ENCODE assay signal across 8 cellular contexts in the genomic region with DNA sequence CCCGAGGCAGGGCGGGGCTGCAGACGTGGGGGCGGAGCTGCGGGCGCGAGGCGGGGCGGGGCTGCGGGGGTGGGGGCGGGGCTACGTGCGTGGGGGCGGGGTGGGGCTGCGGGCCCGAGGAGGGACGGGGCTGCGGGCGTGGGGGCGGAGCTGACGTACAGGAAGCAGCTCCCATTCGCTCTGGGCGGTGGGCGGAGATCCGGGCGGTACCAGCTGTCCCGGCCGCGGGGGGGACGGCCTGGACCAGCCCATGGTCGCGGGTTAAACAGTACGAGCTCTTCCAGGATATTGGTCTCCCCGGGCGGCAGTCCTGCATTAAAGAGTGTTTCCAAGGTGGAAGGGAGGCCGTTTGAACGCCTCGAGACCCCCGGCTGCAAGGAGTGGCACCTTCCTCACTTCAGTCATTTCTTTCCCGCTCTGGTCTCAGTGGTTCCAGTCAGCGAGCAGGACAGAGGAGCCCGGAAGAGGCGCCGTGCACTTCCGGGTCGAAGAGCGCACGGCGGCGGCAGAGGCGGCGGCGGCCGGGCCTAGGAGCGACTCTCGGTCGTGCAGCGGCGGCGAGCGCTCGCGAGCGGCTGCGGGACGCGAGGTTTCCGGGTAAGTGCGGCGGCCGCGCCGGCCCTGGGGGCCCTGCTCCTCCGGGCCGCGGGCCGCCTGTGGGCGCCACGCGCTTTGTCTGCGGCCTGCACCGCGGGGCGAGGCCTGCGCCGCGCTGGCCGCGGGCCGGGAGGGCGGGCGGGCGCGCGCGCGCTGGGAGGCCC. TPM values are rescaled to one million over a fixed set of nuclear protein-coding genes. Genes with fewer than 3 reads are reported as not detected.
A peak's percentile ranks its signal among the peaks of the same experiment; 100 is the strongest.
DNase-seq lines count a peak whose midpoint lies in the region; ATAC-seq and TF ChIP-seq lines count a peak whose summit lies in the region.

A gene with protein sequence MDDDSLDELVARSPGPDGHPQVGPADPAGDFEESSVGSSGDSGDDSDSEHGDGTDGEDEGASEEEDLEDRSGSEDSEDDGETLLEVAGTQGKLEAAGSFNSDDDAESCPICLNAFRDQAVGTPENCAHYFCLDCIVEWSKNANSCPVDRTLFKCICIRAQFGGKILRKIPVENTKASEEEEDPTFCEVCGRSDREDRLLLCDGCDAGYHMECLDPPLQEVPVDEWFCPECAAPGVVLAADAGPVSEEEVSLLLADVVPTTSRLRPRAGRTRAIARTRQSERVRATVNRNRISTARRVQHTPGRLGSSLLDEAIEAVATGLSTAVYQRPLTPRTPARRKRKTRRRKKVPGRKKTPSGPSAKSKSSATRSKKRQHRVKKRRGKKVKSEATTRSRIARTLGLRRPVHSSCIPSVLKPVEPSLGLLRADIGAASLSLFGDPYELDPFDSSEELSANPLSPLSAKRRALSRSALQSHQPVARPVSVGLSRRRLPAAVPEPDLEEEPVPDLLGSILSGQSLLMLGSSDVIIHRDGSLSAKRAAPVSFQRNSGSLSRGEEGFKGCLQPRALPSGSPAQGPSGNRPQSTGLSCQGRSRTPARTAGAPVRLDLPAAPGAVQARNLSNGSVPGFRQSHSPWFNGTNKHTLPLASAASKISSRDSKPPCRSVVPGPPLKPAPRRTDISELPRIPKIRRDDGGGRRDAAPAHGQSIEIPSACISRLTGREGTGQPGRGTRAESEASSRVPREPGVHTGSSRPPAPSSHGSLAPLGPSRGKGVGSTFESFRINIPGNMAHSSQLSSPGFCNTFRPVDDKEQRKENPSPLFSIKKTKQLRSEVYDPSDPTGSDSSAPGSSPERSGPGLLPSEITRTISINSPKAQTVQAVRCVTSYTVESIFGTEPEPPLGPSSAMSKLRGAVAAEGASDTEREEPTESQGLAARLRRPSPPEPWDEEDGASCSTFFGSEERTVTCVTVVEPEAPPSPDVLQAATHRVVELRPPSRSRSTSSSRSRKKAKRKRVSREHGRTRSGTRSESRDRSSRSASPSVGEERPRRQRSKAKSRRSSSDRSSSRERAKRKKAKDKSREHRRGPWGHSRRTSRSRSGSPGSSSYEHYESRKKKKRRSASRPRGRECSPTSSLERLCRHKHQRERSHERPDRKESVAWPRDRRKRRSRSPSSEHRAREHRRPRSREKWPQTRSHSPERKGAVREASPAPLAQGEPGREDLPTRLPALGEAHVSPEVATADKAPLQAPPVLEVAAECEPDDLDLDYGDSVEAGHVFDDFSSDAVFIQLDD (N-terminal part only) (plus strand): TSS at position 475 of the 761 bp plus-strand sequence. CDS start 5,043 bp downstream, outside the sequence.

- TF ChIP-seq CTCF in GM13977 (IDR thresholded peaks at IDR 0.05; ENCODE audit: extremely low read depth, insufficient read depth, missing control alignments) = no peak
- TF ChIP-seq CTCF in adrenal gland (IDR thresholded peaks at IDR 0.05) = peak in 1 of 6 experiments; percentile 13
- no peak for TF ChIP-seq CTCF in heart right ventricle (IDR thresholded peaks at IDR 0.05)
- peak in 4 of 6 experiments; percentile 19 to 51 (median 26) for TF ChIP-seq CTCF in upper lobe of left lung (IDR thresholded peaks at IDR 0.05)

- H3K9me3 ChIP-seq in adrenal gland (replicated peaks in 1 of 3) (no peaks in the 10 kb centered on the region), heart right ventricle (no peaks in the 10 kb centered on the region), upper lobe of left lung (no peaks in the 10 kb centered on the region)

- peak within 1 kb of the TSS; percentile 76 to 100 (median 92) for H3K27ac ChIP-seq in adrenal gland
- peak within 1 kb of the TSS; percentile 84 to 99 (median 94) for H3K27ac ChIP-seq in heart right ventricle
- peak within 1 kb of the TSS; percentile 92 to 97 (median 94) for H3K27ac ChIP-seq in upper lobe of left lung

- peak; percentile 73 to 84 for TF ChIP-seq POLR2A in adrenal gland (IDR thresholded peaks at IDR 0.05)
- TF ChIP-seq POLR2A in upper lobe of left lung (IDR thresholded peaks at IDR 0.05) = peak; percentile 22 to 88 (median 70)

- no peaks in the 10 kb centered on the region for H3K27me3 ChIP-seq in adrenal gland
- peaks cover 0 to 21% (median 0%) of the 10 kb centered on the region in 7 donors for H3K27me3 ChIP-seq in heart right ventricle
- no peaks in the 10 kb centered on the region for H3K27me3 ChIP-seq in upper lobe of left lung

- WGBS in adrenal gland, 4 donors = 0 to 1% (median 0%) methylated on average over 2 to 93 of the region's 97 CpGs
- WGBS in heart right ventricle, 2 donors = 0 to 1% methylated on average over 63 to 88 of the region's 97 CpGs
- 0 to 6% methylated on average over 6 to 37 of the region's 97 CpGs for WGBS in upper lobe of left lung, 2 donors

- H3K4me3 ChIP-seq in adrenal gland (peak within 1 kb of the TSS; percentile 49 to 97 (median 78)), heart right ventricle (peak within 1 kb of the TSS; percentile 67 to 99 (median 88)), upper lobe of left lung (peak within 1 kb of the TSS; percentile 78 to 96 (median 84))

- in situ Hi-C loops in GM13977 (cut with MboI; ENCODE audit: low pct_unique_long_range_greater_than_20kb, low sequenced_read_pairs, unreplicated experiment) = no loop called here

- DNase-seq in GM13977 (ENCODE audit: low spot score) = peak; percentile 100
- peak; percentile 92 for DNase-seq in NCI-H146 treated with DMSO at 0.1 percent for 48 hours (lab: John Stamatoyannopoulos, UW; ENCODE audit: unreplicated experiment)
- DNase-seq in T-helper 1 cell = peak; percentile 94 to 96 (median 95)
- peak; percentile 96 to 98 (median 98) for DNase-seq in adrenal gland
- peak; percentile 95 to 96 for DNase-seq in heart right ventricle
- DNase-seq in posterior vena cava (ENCODE audit: low spot score) = peak; percentile 98
- peak; percentile 96 to 98 for DNase-seq in upper lobe of left lung

- H3K36me3 ChIP-seq in adrenal gland (replicated peaks in 1 of 2) (no peaks in the 10 kb centered on the region), heart right ventricle (peaks cover 0 to 5% (median 0%) of the 10 kb centered on the region in 9 donors), upper lobe of left lung (no peaks in the 10 kb centered on the region)

- H3K4me1 ChIP-seq in adrenal gland (replicated peaks in 1 of 2) (peaks cover 39 to 47% of the 10 kb centered on the region in 2 donors), heart right ventricle (peaks cover 26 to 57% (median 54%) of the 10 kb centered on the region in 9 donors), upper lobe of left lung (peaks cover 45 to 65% (median 52%) of the 10 kb centered on the region in 4 donors)

- TF ChIP-seq EP300 in upper lobe of left lung (IDR thresholded peaks at IDR 0.05) = peak in 1 of 4 donors; percentile 10

- intact Hi-C loops in adrenal gland (cut with DNase I) (no loop called here), heart right ventricle (cut with DNase I) (loop anchor here in 4 of 10 donors (2.0 to 10.0 kb wide), 4 partner anchors 36 to 61 kb away; a partner anchor contains a TSS), posterior vena cava (cut with DNase I) (no loop called here)

- ATAC-seq in HG02870 (IDR thresholded peaks at IDR 0.05; ENCODE audit: unreplicated experiment) (peak; percentile 83), heart right ventricle (peak; percentile 92 to 98 (median 96)), upper lobe of left lung (ENCODE audit: low FRiP score in 2 of 2) (peak; percentile 95 to 97)

RNA-seq across cellular contexts. Expression of the gene that starts here (rescaled TPM):
- 10 to 100 TPM; 17.2 to 42.2 (median 30.1) TPM for total RNA-seq in adrenal gland
- 10 to 100 TPM in 2 of 3 donors, 1 to 10 TPM in 1; 8.7 to 62.3 (median 23.3) TPM for polyA plus RNA-seq in adrenal gland
- total RNA-seq in heart right ventricle = 10 to 100 TPM; 14.7 to 23.0 (median 18.5) TPM
- polyA plus RNA-seq in heart right ventricle = 10 to 100 TPM; 10.5 to 19.1 TPM
- total RNA-seq in posterior vena cava = 10 to 100 TPM; 18.3 to 20.8 TPM
- total RNA-seq in upper lobe of left lung = 10 to 100 TPM; 25.7 to 93.2 (median 37.9) TPM

Comparison
In these comparisons a context has a peak if more than half of its experiments do, and no peak if none do; other contexts are left out.
1. Peak in every context shown above with its lines: DNase-seq, ATAC-seq, H3K4me3 ChIP-seq and H3K27ac ChIP-seq.
2. CTCF ChIP-seq: peak in upper lobe of left lung (4 of 6); none in GM13977 (single experiment) and heart right ventricle (0 of 9).